1 cellular context compared by ENCODE assay signal in genomic region chr21:43827015-43827611, GRCh38.
TF ChIP-seq lines count a peak whose summit lies in the region.

No MANE protein-coding gene starts in this region.

TF ChIP-seq in GM23338, 12 proteins besides CTCF, POLR2A, EP300 and RAD21 (continued from another document):
- TF ChIP-seq ZNF462 (CRISPR knock-in tag; IDR thresholded peaks at IDR 0.05) (no peak), EZH2phosphoT487 (IDR thresholded peaks at IDR 0.05; ENCODE audit: unreplicated experiment) (no peak), CREB1 (CRISPR knock-in tag; IDR thresholded peaks at IDR 0.05; ENCODE audit: low read depth) (no peak), EZH2 (IDR thresholded peaks at IDR 0.05; ENCODE audit: low read depth, unreplicated experiment) (no peak), ZNF114 (CRISPR knock-in tag; IDR thresholded peaks at IDR 0.05) (no peak), REST (IDR thresholded peaks at IDR 0.05; ENCODE audit: unreplicated experiment) (no peak), ETS1 (IDR thresholded peaks at IDR 0.05) (no peak)
